ENCODE assay signal across 28 cellular contexts in genomic region chr13:26095338-26095737, GRCh38. TPM values are rescaled to one million over a fixed set of nuclear protein-coding genes. Genes with fewer than 3 reads are reported as not detected.
DNase-seq lines count a peak whose midpoint lies in the region; ATAC-seq and TF ChIP-seq lines count a peak whose summit lies in the region.
"Had no signal": no experiment of that assay in that cellular context is flagged by ENCODE, and none has a peak within 500 bp of the region (broad histone marks: within the 10 kb centered on the region; RNA-seq: fewer than 3 reads in every experiment).

No MANE protein-coding gene starts in this region.

- H3K27ac ChIP-seq in DND-41 (ENCODE audit: low read length) (no peak overlapping the region), right atrium auricular region (no peak overlapping the region), heart right ventricle (no peak overlapping the region)
- H3K27ac ChIP-seq: ascending aorta, BLaER1, colonic mucosa, right lobe of liver, SJCRH30, stomach, vagina had no signal

- H3K79me2 ChIP-seq in DND-41 (ENCODE audit: insufficient read depth, low read length): no peaks in the 10 kb centered on the region

- intact Hi-C loops in heart right ventricle (cut with DNase I): no loop called here

- WGBS in heart right ventricle, 2 donors: 14 to 32% methylated on average over 1 of the region's 1 CpG

- H3K27me3 Mint-ChIP-seq in progenitor cell of endocrine pancreas: no peaks in the 10 kb centered on the region

- H3K36me3 ChIP-seq in DND-41 (ENCODE audit: insufficient read depth, low read length) (no peaks in the 10 kb centered on the region), adipocyte (ENCODE audit: control insufficient read depth, insufficient read depth, low read length, severe bottlenecking) (no peaks in the 10 kb centered on the region), right atrium auricular region (no peaks in the 10 kb centered on the region), heart right ventricle (no peaks in the 10 kb centered on the region)
- H3K36me3 ChIP-seq: ascending aorta, BLaER1, colonic mucosa, MG63, right lobe of liver, SJCRH30, stomach, thyroid gland, vagina had no signal

- no peak for DNase-seq in DND-41
- peak; percentile 12 for DNase-seq in adipocyte (ENCODE audit: low read depth)
- no peak for DNase-seq in progenitor cell of endocrine pancreas (ENCODE audit: low spot score, unreplicated experiment)
- DNase-seq in right atrium auricular region (ENCODE audit: low spot score): no peak
- DNase-seq in heart right ventricle: no peak
- DNase-seq in NCI-H510A (lab: John Stamatoyannopoulos, UW): no peak
- DNase-seq: activated CD4-positive, alpha-beta T cell treated with anti-CD3 and anti-CD28 coated beads for 48 hours; activated gamma-delta T cell; activated naive CD8-positive, alpha-beta T cell treated with anti-CD3 and anti-CD28 coated beads for 36 hours; activated T-cell treated with anti-CD3 and anti-CD28 coated beads, Interleukin-2, amount 50 U/mL, for 24 hours; colonic mucosa; DMS153; effector CD4-positive, alpha-beta T cell; MG63; NCI-H1417; NCI-H2081; NCI-H526 treated with DMSO at 0.1 percent for 48 hours; right lobe of liver; SJCRH30; stomach; T-helper 9 cell had no signal

- H3K9me3 Mint-ChIP-seq in progenitor cell of endocrine pancreas (ENCODE audit: low read depth): peaks cover 3% of the 10 kb centered on the region
- H3K9me3 Mint-ChIP-seq: activated naive CD8-positive, alpha-beta T cell treated with anti-CD3 and anti-CD28 coated beads for 36 hours; activated T-cell treated with anti-CD3 and anti-CD28 coated beads, Interleukin-2, amount 50 U/mL, for 24 hours had no signal

- no peak overlapping the region for H3K4me3 ChIP-seq in DND-41 (ENCODE audit: low read depth in 1 of 2, low read length in 2 of 2)
- H3K4me3 ChIP-seq in adipocyte (ENCODE audit: low read length): no peak overlapping the region
- no peak overlapping the region for H3K4me3 ChIP-seq in right atrium auricular region
- no peak overlapping the region for H3K4me3 ChIP-seq in heart right ventricle
- H3K4me3 ChIP-seq: ascending aorta, BLaER1, colonic mucosa, MG63, right lobe of liver, SJCRH30, stomach, thyroid gland, vagina had no signal

- no peaks in the 10 kb centered on the region for H4K20me1 ChIP-seq in DND-41 (ENCODE audit: insufficient read depth, low read length)
- H4K20me1 ChIP-seq: BLaER1 had no signal

- H3K9ac ChIP-seq in DND-41 (ENCODE audit: low read depth, low read length) (no peak overlapping the region), adipocyte (ENCODE audit: low read length) (no peak overlapping the region)
- H3K9ac ChIP-seq: BLaER1 had no signal

- no peak overlapping the region for H3K27ac Mint-ChIP-seq in progenitor cell of endocrine pancreas
- H3K27ac Mint-ChIP-seq: activated naive CD8-positive, alpha-beta T cell treated with anti-CD3 and anti-CD28 coated beads for 36 hours; activated T-cell treated with anti-CD3 and anti-CD28 coated beads, Interleukin-2, amount 50 U/mL, for 24 hours; memory B cell had no signal

- no peak for ATAC-seq in DND-41 (ENCODE audit: insufficient read depth, low read depth)
- no peak for ATAC-seq in heart right ventricle
- ATAC-seq: left lobe of liver, right lobe of liver had no signal

- no peaks in the 10 kb centered on the region for H3K36me3 Mint-ChIP-seq in progenitor cell of endocrine pancreas (ENCODE audit: insufficient read depth)
- H3K36me3 Mint-ChIP-seq: activated naive CD8-positive, alpha-beta T cell treated with anti-CD3 and anti-CD28 coated beads for 36 hours; memory B cell had no signal

- H3K9me3 ChIP-seq in DND-41 (ENCODE audit: insufficient read depth, low read length, severe bottlenecking) (peaks cover 2% of the 10 kb centered on the region), adipocyte (ENCODE audit: control insufficient read depth, low read length) (peaks cover 7% of the 10 kb centered on the region), right atrium auricular region (peaks cover 0 to 7% of the 10 kb centered on the region in 2 donors), heart right ventricle (peaks cover 0 to 8% (median 0%) of the 10 kb centered on the region in 11 donors)
- H3K9me3 ChIP-seq: ascending aorta, colonic mucosa, right lobe of liver, SJCRH30, thyroid gland, vagina had no signal

- H3K4me1 ChIP-seq in DND-41 (ENCODE audit: insufficient read depth, low read length): no peaks in the 10 kb centered on the region
- peaks cover 12% of the 10 kb centered on the region for H3K4me1 ChIP-seq in adipocyte (ENCODE audit: control insufficient read depth, insufficient read depth, low read length)
- H3K4me1 ChIP-seq in right atrium auricular region: no peaks in the 10 kb centered on the region
- no peaks in the 10 kb centered on the region for H3K4me1 ChIP-seq in heart right ventricle
- H3K4me1 ChIP-seq: ascending aorta, BLaER1, colonic mucosa, right lobe of liver, SJCRH30, stomach, vagina had no signal

- no peak overlapping the region for H3K4me2 ChIP-seq in DND-41 (ENCODE audit: insufficient read depth, low read length)
- H3K4me2 ChIP-seq: BLaER1 had no signal

- peak; percentile 21 for TF ChIP-seq CTCF in DND-41 (IDR thresholded peaks at IDR 0.05; ENCODE audit: borderline replicate concordance, extremely low read depth, low read length, poor library complexity, severe bottlenecking)
- peak; percentile 44 for TF ChIP-seq CTCF in LNCAP (IDR thresholded peaks at IDR 0.05)
- peak; percentile 28 for TF ChIP-seq CTCF in progenitor cell of endocrine pancreas (IDR thresholded peaks at IDR 0.05; ENCODE audit: unreplicated experiment)
- TF ChIP-seq CTCF in right atrium auricular region (IDR thresholded peaks at IDR 0.05): no peak
- TF ChIP-seq CTCF in heart right ventricle (IDR thresholded peaks at IDR 0.05): no peak

- no peak overlapping the region for H2AFZ ChIP-seq in DND-41 (ENCODE audit: low read depth, low read length)

- no peak overlapping the region for H3K4me3 Mint-ChIP-seq in progenitor cell of endocrine pancreas (ENCODE audit: low read depth)
- H3K4me3 Mint-ChIP-seq: activated naive CD8-positive, alpha-beta T cell treated with anti-CD3 and anti-CD28 coated beads for 36 hours; activated T-cell treated with anti-CD3 and anti-CD28 coated beads, Interleukin-2, amount 50 U/mL, for 24 hours; memory B cell had no signal

- H3K4me1 Mint-ChIP-seq in progenitor cell of endocrine pancreas (ENCODE audit: low read depth): no peaks in the 10 kb centered on the region
- H3K4me1 Mint-ChIP-seq: activated naive CD8-positive, alpha-beta T cell treated with anti-CD3 and anti-CD28 coated beads for 36 hours; memory B cell had no signal

- H3K27me3 ChIP-seq in DND-41 (ENCODE audit: insufficient read depth, low read length, poor library complexity) (no peaks in the 10 kb centered on the region), adipocyte (replicated peaks; ENCODE audit: control insufficient read depth, insufficient read depth, low read length) (no peaks in the 10 kb centered on the region), right atrium auricular region (no peaks in the 10 kb centered on the region), heart right ventricle (peaks cover 0 to 23% (median 3%) of the 10 kb centered on the region in 7 donors)
- H3K27me3 ChIP-seq: ascending aorta, BLaER1, colonic mucosa, thyroid gland, vagina had no signal

RNA-seq across cellular contexts. Expression of gene SHISA2, which starts 43.5 kb away (rescaled TPM):
- 15.2 and 18.1 TPM in 2 replicates for total RNA-seq in progenitor cell of endocrine pancreas
- total RNA-seq in right atrium auricular region: not detected
- under 1 TPM in 9 of 10 donors, not detected in 1; 0.12 to 0.94 (median 0.28) TPM for total RNA-seq in heart right ventricle
- polyA plus RNA-seq in heart right ventricle: under 1 TPM; 0.06 to 0.22 TPM
- total RNA-seq: ascending aorta, left lobe of liver, vagina had no signal

Comparison
In these comparisons a context has a peak if more than half of its experiments do, and no peak if none do; other contexts are left out.
1. CTCF ChIP-seq: peak in DND-41 (single experiment), LNCAP (single experiment) and progenitor cell of endocrine pancreas (single experiment); none in right atrium auricular region (0 of 2) and heart right ventricle (0 of 9).